11 cellular contexts compared by ENCODE assay signal in the genomic region with DNA sequence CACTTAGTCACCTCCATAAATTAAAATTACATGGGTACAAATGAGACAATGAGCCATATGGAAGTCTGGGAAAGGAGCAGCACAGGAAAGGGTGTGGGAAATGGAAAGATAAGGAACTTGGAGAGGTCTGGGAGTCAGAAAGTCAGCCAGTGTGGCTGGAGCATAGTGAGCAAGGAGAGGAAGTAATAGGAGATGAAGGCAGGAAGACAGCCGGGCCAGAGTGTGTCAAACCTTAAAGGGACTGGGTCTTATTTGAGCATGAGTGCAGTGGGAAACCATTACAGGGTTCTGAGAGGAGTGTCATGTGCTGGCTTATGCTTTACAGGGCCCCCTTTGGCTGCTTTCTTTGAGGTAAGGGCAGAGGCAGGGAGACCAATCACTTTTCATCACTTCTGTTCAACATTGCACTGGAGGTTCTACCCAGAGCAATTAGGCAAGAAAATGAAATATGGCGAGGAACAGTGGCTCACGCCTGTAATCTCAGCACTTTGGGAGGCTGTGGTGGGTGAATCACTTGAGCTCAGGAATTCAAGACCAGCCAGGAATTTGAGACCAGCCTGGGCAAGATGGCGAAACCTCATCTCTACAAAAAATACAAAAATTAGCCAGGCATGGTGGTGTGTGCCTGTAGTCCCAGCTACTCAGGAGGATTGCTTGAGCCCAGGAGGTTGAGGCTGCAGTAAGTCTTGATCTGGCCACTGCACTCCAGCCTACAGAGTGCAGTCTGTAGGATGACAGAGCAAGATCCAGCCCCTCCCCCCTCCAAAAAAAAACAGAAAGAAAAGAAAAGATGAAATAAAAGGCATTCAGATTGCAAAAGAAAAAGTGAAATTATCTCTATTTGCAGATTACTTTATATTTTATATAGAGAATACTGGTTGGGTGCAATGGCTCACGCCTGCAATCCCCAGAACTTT. TPM values are rescaled to one million over a fixed set of nuclear protein-coding genes. Genes with fewer than 3 reads are reported as not detected.
DNase-seq lines count a peak whose midpoint lies in the region; ATAC-seq, FAIRE-seq and TF ChIP-seq lines count a peak whose summit lies in the region.
"Had no signal": no experiment of that assay in that cellular context is flagged by ENCODE, and none has a peak within 500 bp of the region (broad histone marks: within the 10 kb centered on the region; RNA-seq: fewer than 3 reads in every experiment).

No MANE protein-coding gene starts in this region.

- no peaks in the 10 kb centered on the region for H3K9me3 Mint-ChIP-seq in CD8-positive, alpha-beta T cell
- H3K9me3 Mint-ChIP-seq: natural killer cell treated with Interleukin-12 subunit alpha and Interleukin-12 subunit beta and Interleukin-15 and Interleukin-18, amount 100 ng/mL, for 72 hours had no signal

- H3K4me1 ChIP-seq in mammary epithelial cell (ENCODE audit: insufficient read depth, low read length) (peaks cover 13% of the 10 kb centered on the region), HepG2 (ENCODE audit: insufficient read depth, low read length) (peaks cover 26% of the 10 kb centered on the region), ascending aorta (no peaks in the 10 kb centered on the region)
- H3K4me1 ChIP-seq in CD8-positive, alpha-beta T cell (ENCODE audit: insufficient read depth, low read length) = no peaks in the 10 kb centered on the region

- ATAC-seq in HepG2 (no peak; the same call in 2 of the 3 replicates), HG02571 (IDR thresholded peaks at IDR 0.05; ENCODE audit: unreplicated experiment) (no peak)
- ATAC-seq in CD8-positive, alpha-beta T cell = no peak
- ATAC-seq: natural killer cell treated with Interleukin-12 subunit alpha and Interleukin-12 subunit beta and Interleukin-15 and Interleukin-18, amount 100 ng/mL, for 72 hours had no signal

- in situ Hi-C loops in mammary epithelial cell (cut with MboI; ENCODE audit: low sequenced_read_pairs in 2 of 2) = no loop called here
- in situ Hi-C loops in HepG2 (cut with HindIII; ENCODE audit: extremely low pct_ligation_motif_present, low pct_unique_long_range_greater_than_20kb) = no loop called here

- TF ChIP-seq RAD21 in HepG2 (CRISPR knock-in tag; IDR thresholded peaks at IDR 0.05) = no peak

- no TSS peak for BruUV-seq in mammary epithelial cell (replicated peaks; lab: Mats Ljungman, UMichigan)
- no TSS peak for BruUV-seq in HepG2 (replicated peaks; lab: Mats Ljungman, UMichigan)

- no peaks in the 10 kb centered on the region for H3K36me3 Mint-ChIP-seq in CD8-positive, alpha-beta T cell
- H3K36me3 Mint-ChIP-seq: natural killer cell treated with Interleukin-12 subunit alpha and Interleukin-12 subunit beta and Interleukin-15 and Interleukin-18, amount 100 ng/mL, for 72 hours had no signal

- H3K27me3 Mint-ChIP-seq in CD8-positive, alpha-beta T cell (ENCODE audit: low read depth) = peaks cover 4% of the 10 kb centered on the region

- no peak overlapping the region for H3K9ac ChIP-seq in mammary epithelial cell (ENCODE audit: insufficient read depth, low read length)
- no peak overlapping the region for H3K9ac ChIP-seq in HepG2 (ENCODE audit: insufficient read depth, low read depth, low read length)

- H3K27ac ChIP-seq in mammary epithelial cell (ENCODE audit: insufficient read depth, low read depth, low read length) (peak overlapping the region; percentile 42), HepG2 (ENCODE audit: extremely low read length, insufficient read depth, low read length) (no peak overlapping the region), ascending aorta (no peak overlapping the region)
- H3K27ac ChIP-seq in CD8-positive, alpha-beta T cell (ENCODE audit: low read depth, low read length) = no peak overlapping the region

- FAIRE-seq in HTR-8/SVneo (lab: Jason Lieb, UNC) (peak; percentile 46), HepG2 (lab: Jason Lieb, UNC) (no peak)

- 42% methylated on average over 5 of the region's 5 CpGs for WGBS in mammary epithelial cell (ENCODE audit: low coverage, missing lambda C conversion rate)
- WGBS in HepG2 (ENCODE audit: low lambda C conversion rate) = 67% methylated on average over 5 of the region's 5 CpGs

- H3K4me3 Mint-ChIP-seq in CD8-positive, alpha-beta T cell = no peak overlapping the region
- H3K4me3 Mint-ChIP-seq: natural killer cell treated with Interleukin-12 subunit alpha and Interleukin-12 subunit beta and Interleukin-15 and Interleukin-18, amount 100 ng/mL, for 72 hours had no signal

- no peak for TF ChIP-seq EP300 in HepG2 (IDR thresholded peaks at IDR 0.05; ENCODE audit: low read depth in 2 of 2, low read length in 2 of 2)
- TF ChIP-seq EP300 in HepG2 (CRISPR knock-in tag; IDR thresholded peaks at IDR 0.05; ENCODE audit: borderline replicate concordance) = no peak

- dilution Hi-C loops in mammary epithelial cell (cut with HindIII; ENCODE audit: low sequenced_read_pairs) = no loop called here

- H4K20me1 ChIP-seq in mammary epithelial cell (ENCODE audit: insufficient read depth, low read length) (no peaks in the 10 kb centered on the region), HepG2 (ENCODE audit: insufficient read depth, low read length) (no peaks in the 10 kb centered on the region)

- POLR2A ChIA-PET in HepG2 (lab: Yijun Ruan, JAX) = no interaction called here
- POLR2A ChIA-PET in CD8-positive, alpha-beta T cell (lab: Charles Lee) = no interaction called here

- TF ChIP-seq CTCF in AG09309 (IDR thresholded peaks at IDR 0.05; ENCODE audit: control insufficient read depth, insufficient read depth, low read depth, low read length, missing control alignments) = no peak
- TF ChIP-seq CTCF in mammary epithelial cell (conservative IDR thresholded peaks at IDR 0.05 in 1 of 2, IDR thresholded peaks at IDR 0.05 in 1 of 2; ENCODE audit: extremely low read depth in 1 of 2, insufficient read depth in 1 of 2, low read depth in 1 of 2, low read length in 2 of 2) = no peak
- no peak for TF ChIP-seq CTCF in HepG2 (CRISPR knock-in tag; IDR thresholded peaks at IDR 0.05)
- no peak for TF ChIP-seq CTCF in CD8-positive, alpha-beta T cell (IDR thresholded peaks at IDR 0.05)
- no peak for TF ChIP-seq CTCF in ascending aorta (IDR thresholded peaks at IDR 0.05)

- no peak for TF ChIP-seq POLR2A in HepG2 (IDR thresholded peaks at IDR 0.05; ENCODE audit: insufficient read depth in 1 of 2, low read depth in 2 of 2, low read length in 2 of 2)

- intact Hi-C loops in mammary epithelial cell (cut with micrococcal nuclease) = loop anchor here (5.0 kb wide), 1 partner anchor 70 kb away; a partner anchor contains a TSS
- intact Hi-C loops in HepG2 (cut with micrococcal nuclease; ENCODE audit: unreplicated experiment) = no loop called here
- intact Hi-C loops in CD8-positive, alpha-beta T cell (cut with DNase I, micrococcal nuclease) = no loop called here
- intact Hi-C loops in ascending aorta (cut with DNase I) = no loop called here

- H3K4me3 ChIP-seq in AG09309 (ENCODE audit: control insufficient read depth, low read depth, low read length) (no peak overlapping the region), mammary epithelial cell (replicated peaks in 1 of 3; ENCODE audit: insufficient read depth in 1 of 3, low read depth in 2 of 3, low read length in 3 of 3) (no peak overlapping the region), HepG2 (replicated peaks in 1 of 3; ENCODE audit: insufficient read depth in 1 of 3, low read depth in 2 of 3, low read length in 3 of 3) (no peak overlapping the region), ascending aorta (no peak overlapping the region)
- H3K4me3 ChIP-seq in CD8-positive, alpha-beta T cell (ENCODE audit: low read depth, low read length) = no peak overlapping the region

- H2AFZ ChIP-seq in mammary epithelial cell (ENCODE audit: low read depth, low read length) = peak overlapping the region; percentile 88
- H2AFZ ChIP-seq in HepG2 (ENCODE audit: low read length) = peak overlapping the region; percentile 81

- H3K4me2 ChIP-seq in mammary epithelial cell (ENCODE audit: insufficient read depth, low read depth, low read length) = peak overlapping the region; percentile 66
- peak overlapping the region; percentile 14; the same call in 1 of the 2 replicates for H3K4me2 ChIP-seq in HepG2 (ENCODE audit: low read depth, low read length)

- CTCF ChIA-PET in mammary epithelial cell (lab: Charles Lee; ENCODE audit: low non-redundant PET) (no interaction called here), HepG2 (lab: Yijun Ruan, JAX; ENCODE audit: low intra/inter-chr PET ratio, low total read pairs) (no interaction called here)
- CTCF ChIA-PET in CD8-positive, alpha-beta T cell (lab: Charles Lee) = no interaction called here

- no peaks in the 10 kb centered on the region for H3K36me3 ChIP-seq in mammary epithelial cell (ENCODE audit: insufficient read depth, low read length)
- no peaks in the 10 kb centered on the region for H3K36me3 ChIP-seq in HepG2 (replicated peaks in 1 of 2; ENCODE audit: control insufficient read depth in 1 of 2, insufficient read depth in 2 of 2, low read length in 2 of 2)
- no peaks in the 10 kb centered on the region for H3K36me3 ChIP-seq in CD8-positive, alpha-beta T cell (ENCODE audit: insufficient read depth, low read length)
- no peaks in the 10 kb centered on the region for H3K36me3 ChIP-seq in ascending aorta

- no peaks in the 10 kb centered on the region for H3K4me1 Mint-ChIP-seq in CD8-positive, alpha-beta T cell (ENCODE audit: low read depth)

- no peak overlapping the region for H3K27ac Mint-ChIP-seq in CD8-positive, alpha-beta T cell

- H3K9me3 ChIP-seq in mammary epithelial cell (replicated peaks; ENCODE audit: insufficient read depth, low read length) = no peaks in the 10 kb centered on the region
- no peaks in the 10 kb centered on the region for H3K9me3 ChIP-seq in HepG2 (ENCODE audit: low read length)
- H3K9me3 ChIP-seq in CD8-positive, alpha-beta T cell (ENCODE audit: low read length) = no peaks in the 10 kb centered on the region
- H3K9me3 ChIP-seq in ascending aorta = no peaks in the 10 kb centered on the region

- H3K79me2 ChIP-seq in mammary epithelial cell (ENCODE audit: insufficient read depth, low read length) = no peaks in the 10 kb centered on the region
- H3K79me2 ChIP-seq in HepG2 (ENCODE audit: insufficient read depth, low read length) = no peaks in the 10 kb centered on the region

- DNase-seq in AG09309 (ENCODE audit: low read depth) (peak; percentile 67), HTR-8/SVneo (ENCODE audit: insufficient read length, low spot score) (no peak), mammary epithelial cell (peak; percentile 77), HepG2 (ENCODE audit: low spot score) (no peak), NCI-H2029 (lab: John Stamatoyannopoulos, UW) (no peak), ascending aorta (ENCODE audit: low spot score in 2 of 2) (no peak)
- DNase-seq in CD8-positive, alpha-beta T cell = no peak
- DNase-seq: NCI-H2029 treated with DMSO at 0.1 percent for 48 hours, T-helper 1 cell had no signal

- no peaks in the 10 kb centered on the region for H3K27me3 ChIP-seq in mammary epithelial cell (ENCODE audit: insufficient read depth, low read length)
- H3K27me3 ChIP-seq in HepG2 (ENCODE audit: control insufficient read depth in 1 of 2, insufficient read depth in 2 of 2, low read length in 2 of 2) = no peaks in the 10 kb centered on the region
- no peaks in the 10 kb centered on the region for H3K27me3 ChIP-seq in CD8-positive, alpha-beta T cell (ENCODE audit: insufficient read depth, low read length)
- H3K27me3 ChIP-seq in ascending aorta = no peaks in the 10 kb centered on the region

RNA-seq across cellular contexts. Expression of a gene that starts 21.0 kb away (rescaled TPM):
- 10 to 100 TPM in 1 of 2 donors, 1 to 10 TPM in 1; 8.0 to 55.6 TPM for total RNA-seq in mammary epithelial cell
- 6.0 TPM for polyA plus RNA-seq in mammary epithelial cell
- 5.7 TPM for polyA minus RNA-seq in mammary epithelial cell
- total RNA-seq in HepG2 (2016; rRNA removed; fragmentation: Illumina TruSeq; extraction: Trizol) = 4.1 and 4.9 TPM in 2 replicates
- 5.1 and 5.7 TPM in 2 replicates for total RNA-seq in HepG2 (2016; cell fraction: cytosol; rRNA removed; fragmentation: Illumina TruSeq; extraction: Trizol; ENCODE audit: low read depth)
- total RNA-seq in HepG2 (2016; cell fraction: insoluble cytoplasmic fraction; rRNA removed; fragmentation: Illumina TruSeq; extraction: Trizol) = 3.1 and 6.7 TPM in 2 replicates
- total RNA-seq in HepG2 (2016; cell fraction: membrane; rRNA removed; fragmentation: Illumina TruSeq; extraction: Trizol) = 5.7 and 7.3 TPM in 2 replicates
- total RNA-seq in HepG2 (2016; cell fraction: nucleus; rRNA removed; fragmentation: Illumina TruSeq; extraction: Trizol) = 10.0 and 10.4 TPM in 2 replicates
- polyA plus RNA-seq in HepG2 (2011; rRNA removed) = 7.9 and 9.7 TPM in 2 replicates
- polyA plus RNA-seq in HepG2 (2011; cell fraction: cytosol; rRNA removed) = 1.1 and 1.8 TPM in 2 replicates
- 68.3 and 74.7 TPM in 2 replicates for polyA plus RNA-seq in HepG2 (2011; cell fraction: nucleus; rRNA removed)
- polyA plus RNA-seq in HepG2 (2012) = 12.0 and 15.7 TPM in 2 replicates
- 2.6 and 3.0 TPM in 2 replicates for polyA plus RNA-seq in HepG2 (2016; cell fraction: cytosol; fragmentation: Illumina TruSeq; extraction: Trizol; ENCODE audit: low read depth)
- polyA plus RNA-seq in HepG2 (2016; cell fraction: insoluble cytoplasmic fraction; fragmentation: Illumina TruSeq; extraction: Trizol; ENCODE audit: low read depth) = 6.4 and 10.1 TPM in 2 replicates
- polyA plus RNA-seq in HepG2 (2016; cell fraction: membrane; fragmentation: Illumina TruSeq; extraction: Trizol; ENCODE audit: low read depth) = 8.9 and 10.4 TPM in 2 replicates
- 47.2 and 57.0 TPM in 2 replicates for polyA plus RNA-seq in HepG2 (2016; cell fraction: nucleus; fragmentation: Illumina TruSeq; extraction: Trizol; ENCODE audit: insufficient read depth, low read depth)
- 17.5 and 23.0 TPM in 2 replicates for polyA minus RNA-seq in HepG2 (2011; rRNA and poly(A)+ RNA removed; ENCODE audit: low replicate concordance)
- 2.9 and 4.7 TPM in 2 replicates for polyA minus RNA-seq in HepG2 (2011; cell fraction: cytosol; rRNA and poly(A)+ RNA removed)
- 34.2 and 43.8 TPM in 2 replicates for polyA minus RNA-seq in HepG2 (2011; cell fraction: nucleus; rRNA and poly(A)+ RNA removed)
- total RNA-seq in CD8-positive, alpha-beta T cell = 10 to 100 TPM; 67.1 to 71.3 TPM
- 75.5 TPM for total RNA-seq in ascending aorta

Comparison
In these comparisons a context has a peak if more than half of its experiments do, and no peak if none do; other contexts are left out.
1. DNase-seq: peak in AG09309 (single experiment) and mammary epithelial cell (single experiment); none in HTR-8/SVneo (single experiment), HepG2 (single experiment), CD8-positive, alpha-beta T cell (0 of 7), NCI-H2029 (single experiment) and ascending aorta (0 of 2).